1 cellular context compared by ENCODE assay signal in the genomic region with DNA sequence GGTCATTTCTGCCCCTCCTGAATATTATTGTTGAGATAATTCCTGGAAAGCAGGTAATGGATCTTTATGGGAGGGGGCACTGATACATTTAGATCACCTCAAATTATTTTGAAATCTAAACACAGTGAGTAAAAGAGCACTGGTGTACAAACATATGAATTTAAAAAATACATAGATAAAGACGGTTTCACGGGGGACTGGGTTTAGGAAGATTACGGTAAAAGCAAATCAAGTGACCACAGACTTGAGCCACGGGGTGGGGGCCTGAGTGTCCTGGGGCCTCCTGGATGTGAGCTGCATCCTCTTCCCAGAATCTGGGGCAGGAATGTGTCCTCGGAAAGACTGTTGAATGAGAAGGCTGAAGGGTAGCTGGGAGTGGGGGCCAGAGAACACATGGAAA.
TF ChIP-seq lines count a peak whose summit lies in the region.

No MANE protein-coding gene starts in this region.

TF ChIP-seq in GM23338, 12 proteins besides CTCF, POLR2A, EP300 and RAD21 (continued from another document):
- TF ChIP-seq ZNF462 (CRISPR knock-in tag; IDR thresholded peaks at IDR 0.05) (no peak), ETS1 (IDR thresholded peaks at IDR 0.05) (no peak), EZH2phosphoT487 (IDR thresholded peaks at IDR 0.05; ENCODE audit: unreplicated experiment) (no peak), REST (IDR thresholded peaks at IDR 0.05; ENCODE audit: unreplicated experiment) (no peak), CREB1 (CRISPR knock-in tag; IDR thresholded peaks at IDR 0.05; ENCODE audit: low read depth) (no peak), ZNF331 (CRISPR knock-in tag; IDR thresholded peaks at IDR 0.05; ENCODE audit: low read depth) (no peak), STAT1 (IDR thresholded peaks at IDR 0.05; ENCODE audit: unreplicated experiment) (no peak), NANOG (IDR thresholded peaks at IDR 0.05; ENCODE audit: borderline replicate concordance) (no peak), EZH2 (IDR thresholded peaks at IDR 0.05; ENCODE audit: low read depth, unreplicated experiment) (no peak)
TF ChIP-seq in GM23338: peak in this region for 0.
